In genomic region chr9:76654575-76654974, GRCh38 we compare ENCODE assay signal across 11 cellular contexts.
DNase-seq lines count a peak whose midpoint lies in the region; ATAC-seq and TF ChIP-seq lines count a peak whose summit lies in the region.
"Had no signal": no experiment of that assay in that cellular context is flagged by ENCODE, and none has a peak within 500 bp of the region (broad histone marks: within the 10 kb centered on the region; RNA-seq: fewer than 3 reads in every experiment).

No MANE protein-coding gene starts in this region.

- no peak overlapping the region for H3K4me3 ChIP-seq in BLaER1 treated with 17β-estradiol and CSF1 and Interleukin-3, amounts not matched to agents 10 nM and 100 nM
- H3K4me3 ChIP-seq in OCI-LY1 (ENCODE audit: low read depth, low read length, poor library complexity, severe bottlenecking) = no peak overlapping the region
- H3K4me3 ChIP-seq in osteoblast (ENCODE audit: insufficient read depth, low read length) = no peak overlapping the region
- H3K4me3 ChIP-seq in lower leg skin (ENCODE audit: low read depth, poor library complexity, severe bottlenecking) = no peak overlapping the region

- DNase-seq in effector memory CD8-positive, alpha-beta T cell = no peak
- DNase-seq in osteoblast (ENCODE audit: insufficient read length, low spot score, missing footprints) (no peak), NCI-H1105 treated with DMSO at 0.1 percent for 48 hours (lab: John Stamatoyannopoulos, UW) (no peak), lower leg skin (ENCODE audit: low spot score in 2 of 2) (no peak), cerebellum (ENCODE audit: low spot score) (no peak)
- DNase-seq: activated naive CD4-positive, alpha-beta T cell treated with Interleukin-2 at 50 U/mL for 16 hours; NCI-H69 had no signal

- peak overlapping the region; percentile 42 to 62 for H3K4me3 Mint-ChIP-seq in effector memory CD8-positive, alpha-beta T cell
- H3K4me3 Mint-ChIP-seq: IgD-negative memory B cell had no signal

- no peak overlapping the region for H3K27ac ChIP-seq in BLaER1 treated with 17β-estradiol and CSF1 and Interleukin-3, amounts not matched to agents 10 nM and 100 nM
- H3K27ac ChIP-seq in OCI-LY1 (ENCODE audit: low read depth, low read length, poor library complexity, severe bottlenecking) = peak overlapping the region; percentile 66
- H3K27ac ChIP-seq in osteoblast (ENCODE audit: low read depth, low read length) = peak overlapping the region; percentile 91

- H4K20me1 ChIP-seq in BLaER1 treated with 17β-estradiol and CSF1 and Interleukin-3, amounts not matched to agents 10 nM and 100 nM = no peaks in the 10 kb centered on the region
- H4K20me1 ChIP-seq in OCI-LY1 (ENCODE audit: insufficient read depth, low read length) = no peaks in the 10 kb centered on the region
- H4K20me1 ChIP-seq in osteoblast (ENCODE audit: insufficient read depth, low read length) = no peaks in the 10 kb centered on the region

- H3K36me3 ChIP-seq in BLaER1 treated with 17β-estradiol and CSF1 and Interleukin-3, amounts not matched to agents 10 nM and 100 nM = no peaks in the 10 kb centered on the region
- H3K36me3 ChIP-seq in OCI-LY1 (ENCODE audit: insufficient read depth, low read length) = no peaks in the 10 kb centered on the region
- H3K36me3 ChIP-seq in osteoblast (ENCODE audit: insufficient read depth, low read length) = no peaks in the 10 kb centered on the region

- H3K36me3 Mint-ChIP-seq in effector memory CD8-positive, alpha-beta T cell (ENCODE audit: insufficient read depth) = peaks cover 3% of the 10 kb centered on the region
- H3K36me3 Mint-ChIP-seq: IgD-negative memory B cell had no signal

- no peak for TF ChIP-seq CTCF in OCI-LY1 (IDR thresholded peaks at IDR 0.05; ENCODE audit: low read length)
- no peak for TF ChIP-seq CTCF in osteoblast (IDR thresholded peaks at IDR 0.05; ENCODE audit: extremely low read depth, low read depth, low read length)
- TF ChIP-seq CTCF in lower leg skin (IDR thresholded peaks at IDR 0.05) = no peak

- intact Hi-C loops in lower leg skin (cut with DNase I; ENCODE audit: low total_unique reads) = no loop called here

- ATAC-seq in effector memory CD8-positive, alpha-beta T cell (replicated peaks) = no peak
- ATAC-seq in HG03280 (IDR thresholded peaks at IDR 0.05; ENCODE audit: unreplicated experiment) = no peak

- H3K27me3 Mint-ChIP-seq in effector memory CD8-positive, alpha-beta T cell = no peaks in the 10 kb centered on the region

- no peaks in the 10 kb centered on the region for H3K27me3 ChIP-seq in BLaER1 treated with 17β-estradiol and CSF1 and Interleukin-3, amounts not matched to agents 10 nM and 100 nM
- H3K27me3 ChIP-seq in OCI-LY1 (ENCODE audit: insufficient read depth, low read length) = no peaks in the 10 kb centered on the region
- H3K27me3 ChIP-seq in osteoblast (ENCODE audit: insufficient read depth, low read length) = no peaks in the 10 kb centered on the region

- H3K79me2 ChIP-seq in OCI-LY1 (ENCODE audit: insufficient read depth, low read length) (no peaks in the 10 kb centered on the region), osteoblast (ENCODE audit: insufficient read depth, low read length) (no peaks in the 10 kb centered on the region)

- TF ChIP-seq POLR2A in lower leg skin (IDR thresholded peaks at IDR 0.05) = no peak

- H3K4me1 Mint-ChIP-seq in effector memory CD8-positive, alpha-beta T cell (ENCODE audit: low read depth in 2 of 2) = peaks cover 29 to 71% of the 10 kb centered on the region in 2 donors

- no peak overlapping the region for H3K9ac ChIP-seq in BLaER1 treated with 17β-estradiol and CSF1 and Interleukin-3, amounts not matched to agents 10 nM and 100 nM
- H3K9ac ChIP-seq in OCI-LY1 (ENCODE audit: low read length) = no peak overlapping the region

- peak overlapping the region; percentile 62 to 90 for H3K27ac Mint-ChIP-seq in effector memory CD8-positive, alpha-beta T cell
- H3K27ac Mint-ChIP-seq: IgD-negative memory B cell had no signal

- no peak overlapping the region for H2AFZ ChIP-seq in OCI-LY1 (ENCODE audit: low read length)
- no peak overlapping the region for H2AFZ ChIP-seq in osteoblast (ENCODE audit: low read length)

- H3K9me2 ChIP-seq in OCI-LY1 (ENCODE audit: low read depth, low read length) = no peaks in the 10 kb centered on the region

- 33 to 38% methylated on average over 1 of the region's 1 CpG for WGBS in lower leg skin, 2 donors

- H3F3A ChIP-seq in OCI-LY1 (ENCODE audit: insufficient read depth, low read length) = no peaks in the 10 kb centered on the region

- H3K4me1 ChIP-seq in BLaER1 treated with 17β-estradiol and CSF1 and Interleukin-3, amounts not matched to agents 10 nM and 100 nM = peaks cover 54 to 93% (median 66%) of the 10 kb centered on the region in 10 experiments
- H3K4me1 ChIP-seq in OCI-LY1 (ENCODE audit: insufficient read depth, low read length, severe bottlenecking) = peaks cover 89% of the 10 kb centered on the region
- H3K4me1 ChIP-seq in osteoblast (ENCODE audit: insufficient read depth, low read length) = peaks cover 74% of the 10 kb centered on the region

- H3K9me3 ChIP-seq in BLaER1 treated with 17β-estradiol and CSF1 and Interleukin-3, amounts not matched to agents 10 nM and 100 nM (replicated peaks in 1 of 11) = no peaks in the 10 kb centered on the region
- H3K9me3 ChIP-seq in OCI-LY1 (ENCODE audit: low read length) (no peaks in the 10 kb centered on the region), osteoblast (ENCODE audit: low read depth, low read length) (no peaks in the 10 kb centered on the region)

- H3K9me3 Mint-ChIP-seq in effector memory CD8-positive, alpha-beta T cell = no peaks in the 10 kb centered on the region
- H3K9me3 Mint-ChIP-seq: IgD-negative memory B cell had no signal

- H3K4me2 ChIP-seq in BLaER1 treated with 17β-estradiol and CSF1 and Interleukin-3, amounts not matched to agents 10 nM and 100 nM = peak overlapping the region in 10 of 11 experiments; percentile 6 to 94 (median 60); a peak in 12 of 22 replicates
- no peak overlapping the region for H3K4me2 ChIP-seq in OCI-LY1 (ENCODE audit: low read length)
- peak overlapping the region; percentile 44 for H3K4me2 ChIP-seq in osteoblast (ENCODE audit: insufficient read depth, low read length)

Comparison
In these comparisons a context has a peak if more than half of its experiments do, and no peak if none do; other contexts are left out.
1. H3K27ac ChIP-seq: peak in OCI-LY1 (single experiment) and osteoblast (single experiment); none in BLaER1 treated with 17β-estradiol and CSF1 and Interleukin-3, amounts not matched to agents 10 nM and 100 nM (0 of 11).